In genomic region chr14:100621806-100622205, GRCh38 we compare ENCODE assay signal across 1 cellular context.
A peak's percentile ranks its signal among the peaks of the same experiment; 100 is the strongest.
TF ChIP-seq lines count a peak whose summit lies in the region.

No MANE protein-coding gene starts in this region.

TF ChIP-seq in K562, 482 proteins besides CTCF, POLR2A, EP300 and RAD21 (continued from another document and continues in another):
- TF ChIP-seq, protein P1, sequence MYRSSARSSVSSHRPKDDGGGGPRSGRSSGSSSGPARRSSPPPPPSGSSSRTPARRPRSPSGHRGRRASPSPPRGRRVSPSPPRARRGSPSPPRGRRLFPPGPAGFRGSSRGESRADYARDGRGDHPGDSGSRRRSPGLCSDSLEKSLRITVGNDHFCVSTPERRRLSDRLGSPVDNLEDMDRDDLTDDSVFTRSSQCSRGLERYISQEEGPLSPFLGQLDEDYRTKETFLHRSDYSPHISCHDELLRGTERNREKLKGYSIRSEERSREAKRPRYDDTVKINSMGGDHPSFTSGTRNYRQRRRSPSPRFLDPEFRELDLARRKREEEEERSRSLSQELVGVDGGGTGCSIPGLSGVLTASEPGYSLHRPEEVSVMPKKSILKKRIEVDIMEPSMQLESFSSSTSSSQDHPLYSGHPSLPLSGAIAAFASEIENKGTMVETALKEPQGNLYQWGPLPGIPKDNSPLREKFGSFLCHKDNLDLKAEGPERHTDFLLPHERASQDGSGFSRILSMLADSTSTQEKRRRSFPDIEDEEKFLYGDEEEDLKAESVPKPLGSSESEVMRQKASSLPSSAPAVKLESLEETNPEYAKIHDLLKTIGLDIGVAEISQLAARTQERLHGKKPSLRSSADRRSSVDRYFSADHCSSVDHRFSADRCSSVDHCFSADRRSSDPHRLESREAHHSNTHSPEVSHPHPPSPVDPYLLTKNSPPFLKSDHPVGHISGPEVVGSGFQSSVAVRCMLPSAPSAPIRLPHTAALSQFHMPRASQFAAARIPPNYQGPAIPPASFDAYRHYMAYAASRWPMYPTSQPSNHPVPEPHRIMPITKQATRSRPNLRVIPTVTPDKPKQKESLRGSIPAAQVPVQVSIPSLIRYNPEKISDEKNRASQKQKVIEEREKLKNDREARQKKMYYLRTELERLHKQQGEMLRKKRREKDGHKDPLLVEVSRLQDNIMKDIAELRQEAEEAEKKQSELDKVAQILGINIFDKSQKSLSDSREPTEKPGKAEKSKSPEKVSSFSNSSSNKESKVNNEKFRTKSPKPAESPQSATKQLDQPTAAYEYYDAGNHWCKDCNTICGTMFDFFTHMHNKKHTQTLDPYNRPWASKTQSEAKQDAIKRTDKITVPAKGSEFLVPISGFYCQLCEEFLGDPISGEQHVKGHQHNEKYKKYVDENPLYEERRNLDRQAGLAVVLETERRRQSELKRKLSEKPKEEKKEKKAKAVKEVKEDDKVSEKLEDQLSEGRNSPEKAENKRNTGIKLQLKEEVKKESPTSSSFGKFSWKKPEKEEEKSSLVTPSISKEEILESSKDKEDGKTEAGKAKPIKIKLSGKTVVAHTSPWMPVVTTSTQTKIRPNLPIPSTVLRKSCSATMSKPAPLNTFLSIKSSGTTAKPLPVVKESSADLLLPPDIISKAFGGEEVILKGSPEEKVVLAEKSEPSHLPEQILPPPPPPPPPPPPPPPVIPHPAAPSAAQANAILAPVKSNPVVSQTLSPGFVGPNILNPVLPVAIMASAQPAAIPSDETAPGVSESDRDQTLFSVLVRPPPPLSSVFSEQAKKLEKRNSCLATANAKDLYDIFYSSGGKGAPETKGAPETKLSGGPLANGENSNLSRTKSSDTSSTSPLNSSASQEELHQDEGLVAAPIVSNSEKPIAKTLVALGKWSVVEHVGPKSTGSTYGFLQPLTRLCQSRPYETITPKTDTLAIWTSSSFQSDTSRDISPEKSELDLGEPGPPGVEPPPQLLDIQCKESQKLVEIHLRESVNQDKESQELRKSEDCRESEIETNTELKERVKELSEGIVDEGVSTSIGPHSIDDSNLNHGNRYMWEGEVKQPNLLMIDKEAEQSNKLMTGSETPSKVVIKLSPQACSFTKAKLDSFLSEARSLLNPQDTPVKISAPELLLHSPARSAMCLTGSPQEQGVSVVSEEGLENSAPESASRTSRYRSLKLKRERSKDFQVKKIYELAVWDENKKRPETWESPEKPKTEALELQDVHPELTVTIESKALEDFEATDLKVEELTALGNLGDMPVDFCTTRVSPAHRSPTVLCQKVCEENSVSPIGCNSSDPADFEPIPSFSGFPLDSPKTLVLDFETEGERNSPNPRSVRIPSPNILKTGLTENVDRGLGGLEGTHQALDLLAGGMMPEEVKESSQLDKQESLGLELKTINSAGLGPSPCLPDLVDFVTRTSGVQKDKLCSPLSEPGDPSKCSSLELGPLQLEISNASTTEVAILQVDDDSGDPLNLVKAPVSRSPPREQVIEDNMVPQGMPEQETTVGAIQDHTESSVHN (IDR thresholded peaks at IDR 0.05; ENCODE audit: borderline replicate concordance in 1 of 2, low read depth in 1 of 2) = no peak
- TF ChIP-seq PRMT5 (CRISPR knock-in tag; IDR thresholded peaks at IDR 0.05) (no peak), POLR2G (IDR thresholded peaks at IDR 0.05; ENCODE audit: low read depth, low read length) (no peak), CREB3 (tag; conservative IDR thresholded peaks at IDR 0.05; ENCODE audit: low read depth) (no peak), CBX8 (IDR thresholded peaks at IDR 0.05; ENCODE audit: borderline replicate concordance, extremely low read depth, low read depth, low read length, poor library complexity, severe bottlenecking) (no peak), CAMTA2 (CRISPR knock-in tag; conservative IDR thresholded peaks at IDR 0.05) (no peak), PTTG1 (tag; IDR thresholded peaks at IDR 0.05; ENCODE audit: low read depth) (no peak), ZBTB1 (CRISPR knock-in tag; IDR thresholded peaks at IDR 0.05; ENCODE audit: borderline replicate concordance, low read depth) (no peak), TARDBP (IDR thresholded peaks at IDR 0.05) (no peak), GATAD2B (IDR thresholded peaks at IDR 0.05; ENCODE audit: borderline replicate concordance) (no peak), RBM17 (IDR thresholded peaks at IDR 0.05; ENCODE audit: borderline replicate concordance, low read depth, low read length) (no peak), ZNF197 (CRISPR knock-in tag; IDR thresholded peaks at IDR 0.05; ENCODE audit: low read depth) (no peak), SAP30 (IDR thresholded peaks at IDR 0.05; ENCODE audit: borderline replicate concordance, insufficient read depth, low read depth, low read length, poor library complexity, severe bottlenecking) (no peak), HNRNPK (IDR thresholded peaks at IDR 0.05; ENCODE audit: low read depth, low read length, poor library complexity, severe bottlenecking) (no peak), USF1 (CRISPR knock-in tag; IDR thresholded peaks at IDR 0.05) (peak; percentile 70), MTF1 (CRISPR knock-in tag; IDR thresholded peaks at IDR 0.05; ENCODE audit: borderline replicate concordance) (no peak), ETV1 (tag; conservative IDR thresholded peaks at IDR 0.05; ENCODE audit: low read depth) (no peak), FOXJ3 (CRISPR knock-in tag; IDR thresholded peaks at IDR 0.05) (no peak), ASH1L (IDR thresholded peaks at IDR 0.05; ENCODE audit: borderline replicate concordance, low read depth, partially characterized antibody) (peak; percentile 49), ZNF184 (CRISPR knock-in tag; IDR thresholded peaks at IDR 0.05) (no peak), HINFP (tag; conservative IDR thresholded peaks at IDR 0.05; ENCODE audit: low read depth) (no peak), MBD1 (CRISPR knock-in tag; IDR thresholded peaks at IDR 0.05) (no peak), CHCHD3 (CRISPR knock-in tag; IDR thresholded peaks at IDR 0.05) (no peak), RNF219 (CRISPR knock-in tag; IDR thresholded peaks at IDR 0.05) (no peak), ZNF561 (CRISPR knock-in tag; conservative IDR thresholded peaks at IDR 0.05) (no peak)
- TF ChIP-seq, protein P2, sequence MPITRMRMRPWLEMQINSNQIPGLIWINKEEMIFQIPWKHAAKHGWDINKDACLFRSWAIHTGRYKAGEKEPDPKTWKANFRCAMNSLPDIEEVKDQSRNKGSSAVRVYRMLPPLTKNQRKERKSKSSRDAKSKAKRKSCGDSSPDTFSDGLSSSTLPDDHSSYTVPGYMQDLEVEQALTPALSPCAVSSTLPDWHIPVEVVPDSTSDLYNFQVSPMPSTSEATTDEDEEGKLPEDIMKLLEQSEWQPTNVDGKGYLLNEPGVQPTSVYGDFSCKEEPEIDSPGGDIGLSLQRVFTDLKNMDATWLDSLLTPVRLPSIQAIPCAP (CRISPR knock-in tag; IDR thresholded peaks at IDR 0.05; ENCODE audit: borderline replicate concordance) = no peak
- TF ChIP-seq, protein P3, sequence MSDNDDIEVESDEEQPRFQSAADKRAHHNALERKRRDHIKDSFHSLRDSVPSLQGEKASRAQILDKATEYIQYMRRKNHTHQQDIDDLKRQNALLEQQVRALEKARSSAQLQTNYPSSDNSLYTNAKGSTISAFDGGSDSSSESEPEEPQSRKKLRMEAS (CRISPR knock-in tag; IDR thresholded peaks at IDR 0.05) = no peak
- TF ChIP-seq, protein P4, sequence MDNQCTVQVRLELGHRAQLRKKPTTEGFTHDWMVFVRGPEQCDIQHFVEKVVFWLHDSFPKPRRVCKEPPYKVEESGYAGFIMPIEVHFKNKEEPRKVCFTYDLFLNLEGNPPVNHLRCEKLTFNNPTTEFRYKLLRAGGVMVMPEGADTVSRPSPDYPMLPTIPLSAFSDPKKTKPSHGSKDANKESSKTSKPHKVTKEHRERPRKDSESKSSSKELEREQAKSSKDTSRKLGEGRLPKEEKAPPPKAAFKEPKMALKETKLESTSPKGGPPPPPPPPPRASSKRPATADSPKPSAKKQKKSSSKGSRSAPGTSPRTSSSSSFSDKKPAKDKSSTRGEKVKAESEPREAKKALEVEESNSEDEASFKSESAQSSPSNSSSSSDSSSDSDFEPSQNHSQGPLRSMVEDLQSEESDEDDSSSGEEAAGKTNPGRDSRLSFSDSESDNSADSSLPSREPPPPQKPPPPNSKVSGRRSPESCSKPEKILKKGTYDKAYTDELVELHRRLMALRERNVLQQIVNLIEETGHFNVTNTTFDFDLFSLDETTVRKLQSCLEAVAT (IDR thresholded peaks at IDR 0.05) = no peak
- TF ChIP-seq, protein P5, sequence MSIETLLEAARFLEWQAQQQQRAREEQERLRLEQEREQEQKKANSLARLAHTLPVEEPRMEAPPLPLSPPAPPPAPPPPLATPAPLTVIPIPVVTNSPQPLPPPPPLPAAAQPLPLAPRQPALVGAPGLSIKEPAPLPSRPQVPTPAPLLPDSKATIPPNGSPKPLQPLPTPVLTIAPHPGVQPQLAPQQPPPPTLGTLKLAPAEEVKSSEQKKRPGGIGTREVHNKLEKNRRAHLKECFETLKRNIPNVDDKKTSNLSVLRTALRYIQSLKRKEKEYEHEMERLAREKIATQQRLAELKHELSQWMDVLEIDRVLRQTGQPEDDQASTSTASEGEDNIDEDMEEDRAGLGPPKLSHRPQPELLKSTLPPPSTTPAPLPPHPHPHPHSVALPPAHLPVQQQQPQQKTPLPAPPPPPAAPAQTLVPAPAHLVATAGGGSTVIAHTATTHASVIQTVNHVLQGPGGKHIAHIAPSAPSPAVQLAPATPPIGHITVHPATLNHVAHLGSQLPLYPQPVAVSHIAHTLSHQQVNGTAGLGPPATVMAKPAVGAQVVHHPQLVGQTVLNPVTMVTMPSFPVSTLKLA (conservative IDR thresholded peaks at IDR 0.05) = 0 out of 4 replicates have a peak, but pooled peaks have one; percentile 29 to 37
- TF ChIP-seq, protein P6, sequence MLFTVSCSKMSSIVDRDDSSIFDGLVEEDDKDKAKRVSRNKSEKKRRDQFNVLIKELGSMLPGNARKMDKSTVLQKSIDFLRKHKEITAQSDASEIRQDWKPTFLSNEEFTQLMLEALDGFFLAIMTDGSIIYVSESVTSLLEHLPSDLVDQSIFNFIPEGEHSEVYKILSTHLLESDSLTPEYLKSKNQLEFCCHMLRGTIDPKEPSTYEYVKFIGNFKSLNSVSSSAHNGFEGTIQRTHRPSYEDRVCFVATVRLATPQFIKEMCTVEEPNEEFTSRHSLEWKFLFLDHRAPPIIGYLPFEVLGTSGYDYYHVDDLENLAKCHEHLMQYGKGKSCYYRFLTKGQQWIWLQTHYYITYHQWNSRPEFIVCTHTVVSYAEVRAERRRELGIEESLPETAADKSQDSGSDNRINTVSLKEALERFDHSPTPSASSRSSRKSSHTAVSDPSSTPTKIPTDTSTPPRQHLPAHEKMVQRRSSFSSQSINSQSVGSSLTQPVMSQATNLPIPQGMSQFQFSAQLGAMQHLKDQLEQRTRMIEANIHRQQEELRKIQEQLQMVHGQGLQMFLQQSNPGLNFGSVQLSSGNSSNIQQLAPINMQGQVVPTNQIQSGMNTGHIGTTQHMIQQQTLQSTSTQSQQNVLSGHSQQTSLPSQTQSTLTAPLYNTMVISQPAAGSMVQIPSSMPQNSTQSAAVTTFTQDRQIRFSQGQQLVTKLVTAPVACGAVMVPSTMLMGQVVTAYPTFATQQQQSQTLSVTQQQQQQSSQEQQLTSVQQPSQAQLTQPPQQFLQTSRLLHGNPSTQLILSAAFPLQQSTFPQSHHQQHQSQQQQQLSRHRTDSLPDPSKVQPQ (CRISPR knock-in tag; IDR thresholded peaks at IDR 0.05; ENCODE audit: borderline replicate concordance) = no peak
